ENCODE assay signal across 8 cellular contexts in the genomic region with DNA sequence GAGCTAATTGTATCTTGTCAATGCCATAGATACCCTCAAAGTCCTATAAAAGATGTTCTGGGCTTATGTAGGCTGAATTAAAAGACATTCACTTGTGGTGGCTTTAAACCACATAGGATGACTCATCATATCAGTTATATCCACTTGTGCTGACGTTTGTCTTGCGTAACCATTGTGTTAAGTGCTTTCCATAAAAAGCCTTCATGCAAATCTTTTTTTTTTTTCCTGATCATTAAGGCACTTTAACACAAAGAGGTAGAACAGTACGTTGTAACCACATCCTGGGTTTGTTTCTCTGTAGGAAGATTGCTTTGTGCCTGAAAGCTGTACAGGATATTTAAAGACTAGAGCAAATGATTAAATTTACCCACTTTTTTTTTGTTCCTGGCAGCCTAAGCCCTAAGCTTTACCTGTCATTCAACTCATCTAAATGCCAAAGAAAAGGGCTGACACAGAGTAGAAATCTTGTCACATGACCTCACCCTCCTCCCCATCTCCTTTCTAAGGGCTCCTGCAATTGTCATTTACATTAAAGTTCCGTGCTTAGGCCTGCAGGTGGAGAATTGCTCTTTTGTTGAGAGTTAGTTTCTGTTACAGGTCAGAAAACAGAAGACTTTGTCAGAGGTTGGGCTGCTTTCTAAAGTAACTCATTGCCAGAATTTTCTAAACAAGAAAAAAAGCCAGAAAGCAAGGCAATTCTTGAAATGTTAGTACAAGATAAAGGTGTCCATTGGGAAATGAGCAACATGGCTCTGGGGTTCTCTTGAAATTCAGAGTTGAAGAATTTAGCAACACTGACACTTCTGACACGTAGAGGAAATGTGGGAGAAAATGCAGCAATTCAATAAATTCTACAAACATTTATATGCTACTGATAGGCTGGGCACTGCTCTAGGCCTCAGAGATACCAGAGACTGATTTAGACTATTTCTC.
A peak's percentile ranks its signal among the peaks of the same experiment; 100 is the strongest.
DNase-seq lines count a peak whose midpoint lies in the region; ATAC-seq, FAIRE-seq and TF ChIP-seq lines count a peak whose summit lies in the region.

No MANE protein-coding gene starts in this region.

- TF ChIP-seq POLR2A in GM18505 (IDR thresholded peaks at IDR 0.05; ENCODE audit: borderline replicate concordance, extremely low read depth, insufficient read depth, insufficient read length): no peak

- TF ChIP-seq CTCF in Calu3 (IDR thresholded peaks at IDR 0.05; ENCODE audit: unreplicated experiment): no peak

- H3K27me3 Mint-ChIP-seq in Calu3 (ENCODE audit: unreplicated experiment): no peaks in the 10 kb centered on the region

- peaks cover 5% of the 10 kb centered on the region for H3K36me3 Mint-ChIP-seq in Calu3 (ENCODE audit: insufficient read depth, unreplicated experiment)
- no peaks in the 10 kb centered on the region for H3K36me3 Mint-ChIP-seq in activated naive CD4-positive, alpha-beta T cell treated with anti-CD3 and anti-CD28 coated beads, Interleukin-2, amount 50 U/mL, for 72 hours

- intact Hi-C loops in Calu3 (cut with micrococcal nuclease; ENCODE audit: unreplicated experiment): loop anchor here (10.0 kb wide), 1 partner anchor 369 kb away; no protein-coding TSS in a partner anchor

- DNase-seq in Calu3 (peak; percentile 35), NCI-H526 treated with DMSO at 0.1 percent for 48 hours (lab: John Stamatoyannopoulos, UW) (peak; percentile 20), inferior parietal cortex (ENCODE audit: extremely low spot score) (peak; percentile 26), GM19239 (ENCODE audit: insufficient read length, low spot score) (no peak)
- DNase-seq in activated naive CD4-positive, alpha-beta T cell treated with anti-CD3 and anti-CD28 coated beads, Interleukin-2, amount 50 U/mL, for 72 hours (ENCODE audit: low spot score in 2 of 2): peak in 1 of 2 donors; percentile 21

- no peak for FAIRE-seq in GM19239 (lab: Jason Lieb, UNC)

- no peaks in the 10 kb centered on the region for H3K9me3 Mint-ChIP-seq in Calu3 (ENCODE audit: low read depth, unreplicated experiment)
- H3K9me3 Mint-ChIP-seq in activated naive CD4-positive, alpha-beta T cell treated with anti-CD3 and anti-CD28 coated beads, Interleukin-2, amount 50 U/mL, for 72 hours: peaks cover 0 to 4% of the 10 kb centered on the region in 2 donors

- H3K27ac Mint-ChIP-seq in Calu3 (ENCODE audit: unreplicated experiment): peak overlapping the region; percentile 78
- peak overlapping the region; percentile 86 to 90 for H3K27ac Mint-ChIP-seq in activated naive CD4-positive, alpha-beta T cell treated with anti-CD3 and anti-CD28 coated beads, Interleukin-2, amount 50 U/mL, for 72 hours

- H3K4me3 Mint-ChIP-seq in Calu3 (ENCODE audit: low read depth, unreplicated experiment): no peak overlapping the region

- no TSS peak for BruUV-seq in Calu3 (replicated peaks; lab: Mats Ljungman, UMichigan)

- H3K4me1 Mint-ChIP-seq in Calu3 (ENCODE audit: low read depth, unreplicated experiment): peaks cover 11% of the 10 kb centered on the region

- CTCF ChIA-PET in Calu3 (lab: Charles Lee): interaction anchor here (0.7 kb wide), 1 partner anchor 1508 kb away, joined by 3 read pairs; no protein-coding TSS in a partner anchor

- ATAC-seq in GM19455 (IDR thresholded peaks at IDR 0.05; ENCODE audit: unreplicated experiment): peak; percentile 89
- ATAC-seq in HG03439 (IDR thresholded peaks at IDR 0.05; ENCODE audit: unreplicated experiment): peak; percentile 84
- peak; percentile 82 to 89 for ATAC-seq in activated naive CD4-positive, alpha-beta T cell treated with anti-CD3 and anti-CD28 coated beads, Interleukin-2, amount 50 U/mL, for 72 hours
- ATAC-seq in GM18505 (IDR thresholded peaks at IDR 0.05; ENCODE audit: unreplicated experiment): no peak
